ENCODE assay signal across 8 cellular contexts in the genomic region with DNA sequence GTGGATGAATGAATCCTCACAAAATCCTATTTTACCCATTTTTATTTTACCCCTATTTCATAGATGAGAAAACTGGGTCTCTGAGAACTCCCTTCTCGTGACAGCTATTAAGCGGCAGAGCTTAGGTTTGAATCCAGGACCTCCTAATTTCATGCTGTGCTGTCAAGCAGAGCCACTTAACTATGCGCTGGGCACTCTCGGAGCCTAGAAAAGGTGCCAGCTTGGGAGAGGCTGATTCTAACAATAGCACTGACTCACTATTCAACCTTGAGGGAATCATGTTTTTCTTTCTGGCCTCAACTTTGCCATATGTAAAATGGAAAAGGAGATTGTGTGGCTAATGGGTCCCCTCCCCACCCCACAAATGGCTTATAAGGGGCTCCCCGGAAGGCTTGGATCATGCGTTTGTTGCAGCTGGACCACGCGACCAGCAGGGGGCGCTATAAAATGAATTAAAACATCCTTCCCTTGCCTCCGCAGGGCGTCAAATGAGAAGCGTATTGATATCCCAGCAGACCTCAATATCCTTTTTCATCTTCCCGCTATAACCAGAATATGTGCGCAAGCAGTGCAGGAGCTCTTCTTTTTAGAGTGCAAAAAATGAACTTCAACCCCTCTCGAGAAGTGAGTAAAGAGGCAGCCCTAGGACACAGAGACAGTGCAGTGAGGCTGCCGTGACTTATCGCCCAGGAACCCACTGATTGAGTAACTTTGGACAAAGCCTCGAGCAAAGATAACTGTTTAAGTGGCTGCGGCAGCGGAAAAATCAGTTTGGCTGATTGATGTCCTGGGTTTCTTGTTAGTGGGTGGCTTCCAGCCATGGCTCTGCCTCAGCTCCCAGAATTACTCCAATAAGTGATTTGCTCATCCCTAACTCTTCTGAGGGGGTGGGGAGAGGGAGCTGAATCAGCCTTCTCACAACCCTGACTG. TPM values are rescaled to one million over a fixed set of nuclear protein-coding genes. Genes with fewer than 3 reads are reported as not detected.
A peak's percentile ranks its signal among the peaks of the same experiment; 100 is the strongest.
DNase-seq lines count a peak whose midpoint lies in the region; ATAC-seq, FAIRE-seq and TF ChIP-seq lines count a peak whose summit lies in the region.

No MANE protein-coding gene starts in this region.

- H3K27me3 Mint-ChIP-seq in nephron (ENCODE audit: low read depth): peaks cover 36% of the 10 kb centered on the region

- H3K36me3 Mint-ChIP-seq in nephron (ENCODE audit: low read depth): no peaks in the 10 kb centered on the region

- no peak overlapping the region for H3K27ac Mint-ChIP-seq in nephron

- DNase-seq in COR-L47 (lab: John Stamatoyannopoulos, UW) (peak; percentile 12), H54 (ENCODE audit: insufficient read length, low spot score) (peak; percentile 30), RPMI7951 (ENCODE audit: low read depth) (peak; percentile 56), ecto neural progenitor cell (ENCODE audit: low spot score) (peak; percentile 74), lower leg skin (ENCODE audit: low spot score in 2 of 2) (no peak)

- TF ChIP-seq CTCF in nephron (IDR thresholded peaks at IDR 0.05; ENCODE audit: unreplicated experiment in 3 of 3): peak; percentile 49 to 66 (median 54)
- TF ChIP-seq CTCF in lower leg skin (IDR thresholded peaks at IDR 0.05): no peak

- TF ChIP-seq POLR2A in H54 (IDR thresholded peaks at IDR 0.05; ENCODE audit: low read depth, low read length) (no peak), lower leg skin (IDR thresholded peaks at IDR 0.05) (no peak)

- H3K4me3 Mint-ChIP-seq in nephron: no peak overlapping the region

- WGBS in lower leg skin, 2 donors: 21 to 23% methylated on average over 20 of the region's 20 CpGs

- intact Hi-C loops in lower leg skin (cut with DNase I; ENCODE audit: low total_unique reads): no loop called here

- ATAC-seq in GM19351 (IDR thresholded peaks at IDR 0.05; ENCODE audit: unreplicated experiment) (no peak), HG02610 (IDR thresholded peaks at IDR 0.05; ENCODE audit: unreplicated experiment) (no peak)

- FAIRE-seq in H54 (lab: Jason Lieb, UNC): no peak

- no peaks in the 10 kb centered on the region for H3K9me3 Mint-ChIP-seq in nephron

- H3K4me1 Mint-ChIP-seq in nephron: no peaks in the 10 kb centered on the region

- no peak overlapping the region for H3K4me3 ChIP-seq in lower leg skin (ENCODE audit: low read depth, poor library complexity, severe bottlenecking)

RNA-seq across cellular contexts. Expression of a gene that starts 12.9 kb away (rescaled TPM):
- total RNA-seq in RPMI7951 (2014; rRNA removed; shearing (Covaris generic)): not detected in 2 replicates
- not detected for total RNA-seq in lower leg skin

Comparison
In these comparisons a context has a peak if more than half of its experiments do, and no peak if none do; other contexts are left out.
1. DNase-seq: peak in COR-L47 (single experiment), H54 (single experiment), RPMI7951 (single experiment) and ecto neural progenitor cell (single experiment); none in lower leg skin (0 of 2).
2. CTCF ChIP-seq: peak in nephron (3 of 3); none in lower leg skin (0 of 3).